ENCODE assay signal across 9 cellular contexts in the genomic region with DNA sequence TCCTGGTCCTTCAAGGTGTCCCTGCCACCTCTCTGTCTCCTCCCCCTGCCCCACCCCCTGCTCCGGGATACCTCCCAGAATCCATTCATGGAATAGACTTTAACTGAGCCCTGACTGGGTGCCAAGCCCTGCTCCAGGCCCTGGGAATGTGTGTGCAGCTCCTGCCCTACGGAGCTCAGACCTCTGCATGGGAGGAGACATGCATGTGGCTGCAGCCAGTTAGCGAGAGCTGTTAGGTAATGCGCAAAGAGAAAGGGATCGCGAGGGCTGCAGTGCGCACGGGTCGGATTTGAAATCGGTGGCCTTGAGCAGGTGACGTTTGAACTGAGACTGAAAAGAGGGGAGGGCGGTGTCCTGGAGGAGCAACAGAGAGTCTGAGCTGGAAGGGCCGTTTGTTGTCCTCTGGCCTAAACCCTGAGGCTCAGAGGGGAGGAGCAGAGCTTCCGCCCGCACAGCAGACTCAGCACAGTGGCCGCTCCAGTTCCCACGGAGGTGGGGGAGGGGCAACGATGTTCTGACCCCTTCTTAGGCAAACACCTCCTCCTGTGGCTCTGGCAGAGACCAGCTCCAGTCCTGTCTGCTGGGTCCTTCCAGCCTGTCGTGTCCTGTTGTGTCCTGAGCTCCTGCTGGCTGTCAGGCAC. TPM values are rescaled to one million over a fixed set of nuclear protein-coding genes. Genes with fewer than 3 reads are reported as not detected.
DNase-seq lines count a peak whose midpoint lies in the region; ATAC-seq and TF ChIP-seq lines count a peak whose summit lies in the region.
"Had no signal": no experiment of that assay in that cellular context is flagged by ENCODE, and none has a peak within 500 bp of the region (broad histone marks: within the 10 kb centered on the region; RNA-seq: fewer than 3 reads in every experiment).

No MANE protein-coding gene starts in this region.

- peak overlapping the region; percentile 41 to 44 for H3K9ac ChIP-seq in duodenal mucosa (ENCODE audit: low read depth in 1 of 2, low read length in 2 of 2)

- peak; percentile 39 to 48 for ATAC-seq in lower lobe of right lung

- no peak for TF ChIP-seq CTCF in lower lobe of right lung (IDR thresholded peaks at IDR 0.05)
- TF ChIP-seq CTCF in vagina (IDR thresholded peaks at IDR 0.05), result no peak

- DNase-seq in NCI-H748 (lab: John Stamatoyannopoulos, UW; ENCODE audit: unreplicated experiment) (peak; percentile 15), NCI-H748 treated with DMSO at 0.1 percent for 48 hours (lab: John Stamatoyannopoulos, UW) (no peak), lower lobe of right lung (no peak), vagina (ENCODE audit: extremely low spot score in 2 of 2) (no peak), NOMO-1 (lab: John Stamatoyannopoulos, UW; ENCODE audit: unreplicated experiment in 2 of 2) (no peak)
- no peak for DNase-seq in activated naive CD4-positive, alpha-beta T cell treated with anti-CD3 and anti-CD28 coated beads, Interleukin-2, amount 50 U/mL, for 16 hours
- DNase-seq in activated CD4-positive, alpha-beta T cell treated with anti-CD3 and anti-CD28 coated beads for 4 hours, result no peak

- H3K4me1 ChIP-seq in duodenal mucosa (ENCODE audit: control insufficient read depth in 1 of 2, insufficient read depth in 2 of 2, low read length in 2 of 2) (peaks cover 21 to 23% of the 10 kb centered on the region in 2 donors), lower lobe of right lung (peaks cover 18% of the 10 kb centered on the region), vagina (peaks cover 25% of the 10 kb centered on the region)

- H3K27me3 ChIP-seq in duodenal mucosa (ENCODE audit: control insufficient read depth in 1 of 2, insufficient read depth in 2 of 2, low read length in 2 of 2), result no peaks in the 10 kb centered on the region
- no peaks in the 10 kb centered on the region for H3K27me3 ChIP-seq in lower lobe of right lung (ENCODE audit: low read depth)
- no peaks in the 10 kb centered on the region for H3K27me3 ChIP-seq in vagina

- intact Hi-C loops in lower lobe of right lung (cut with DNase I), result no loop called here
- intact Hi-C loops in vagina (cut with DNase I), result loop anchor here (10.0 kb wide), 1 partner anchor 146 kb away; no protein-coding TSS in a partner anchor

- H3K36me3 ChIP-seq in duodenal mucosa (ENCODE audit: control insufficient read depth in 1 of 2, insufficient read depth in 2 of 2, low read length in 2 of 2) (no peaks in the 10 kb centered on the region), lower lobe of right lung (no peaks in the 10 kb centered on the region), vagina (no peaks in the 10 kb centered on the region)

- TF ChIP-seq POLR2A in vagina (IDR thresholded peaks at IDR 0.05), result no peak

- no peaks in the 10 kb centered on the region for H3K9me3 ChIP-seq in duodenal mucosa (ENCODE audit: control insufficient read depth in 1 of 2, low read length in 2 of 2)
- H3K9me3 ChIP-seq in lower lobe of right lung, result no peaks in the 10 kb centered on the region
- no peaks in the 10 kb centered on the region for H3K9me3 ChIP-seq in vagina

- H3K4me3 ChIP-seq in duodenal mucosa (ENCODE audit: low read depth in 1 of 2, low read length in 2 of 2), result peak overlapping the region; percentile 52 to 55
- H3K4me3 ChIP-seq in lower lobe of right lung, result peak overlapping the region; percentile 5
- no peak overlapping the region for H3K4me3 ChIP-seq in vagina
- H3K4me3 ChIP-seq: skin epidermis had no signal

- H3K27ac ChIP-seq in duodenal mucosa (ENCODE audit: low read depth, low read length), result no peak overlapping the region
- no peak overlapping the region for H3K27ac ChIP-seq in lower lobe of right lung
- peak overlapping the region; percentile 58 for H3K27ac ChIP-seq in vagina

RNA-seq across cellular contexts. Expression of gene LRRC10B, which starts 19.8 kb away (rescaled TPM):
- total RNA-seq in lower lobe of right lung (6.4 TPM), vagina (0.74 TPM)

RNA-seq across cellular contexts. Expression of gene SDHAF2, which starts 58.8 kb away (rescaled TPM):
- total RNA-seq in lower lobe of right lung (35.2 TPM), vagina (24.3 TPM)

RNA-seq across cellular contexts. Expression of gene CPSF7, which starts 59.0 kb away (rescaled TPM):
- 69.8 TPM for total RNA-seq in lower lobe of right lung
- total RNA-seq in vagina, result 50.8 TPM

Comparison
In these comparisons a context has a peak if more than half of its experiments do, and no peak if none do; other contexts are left out.
1. H3K4me3 ChIP-seq: peak in duodenal mucosa (2 of 2) and lower lobe of right lung (single experiment); none in vagina (0 of 2).